Comparison of ENCODE assay signal across 10 cellular contexts in genomic region chr2:224984641-224985040, GRCh38. TPM values are rescaled to one million over a fixed set of nuclear protein-coding genes. Genes with fewer than 3 reads are reported as not detected.
DNase-seq lines count a peak whose midpoint lies in the region; ATAC-seq lines count a peak whose summit lies in the region.
"Had no signal": no experiment of that assay in that cellular context is flagged by ENCODE, and none has a peak within 500 bp of the region (broad histone marks: within the 10 kb centered on the region; RNA-seq: fewer than 3 reads in every experiment).

No MANE protein-coding gene starts in this region.

- CTCF ChIA-PET in activated CD4-positive, alpha-beta T cell treated with anti-CD3 and anti-CD28 coated beads for 36 hours (lab: Charles Lee): interaction anchor here (1.2 to 6.2 kb wide), 3 partner anchors 9 to 59 kb away, joined by 3 to 35 read pairs (median 3); no protein-coding TSS in a partner anchor

- H3K9me3 Mint-ChIP-seq in activated CD4-positive, alpha-beta T cell treated with anti-CD3 and anti-CD28 coated beads for 36 hours (ENCODE audit: low read depth): no peaks in the 10 kb centered on the region
- H3K9me3 Mint-ChIP-seq in effector memory CD8-positive, alpha-beta T cell: no peaks in the 10 kb centered on the region
- H3K9me3 Mint-ChIP-seq in stimulated activated naive CD8-positive, alpha-beta T cell treated with anti-CD3 and anti-CD28 coated beads, Interleukin-15, Interleukin-2, amounts not matched to agents 100 ng/mL and 50 ng/mL, for 24 hours: no peaks in the 10 kb centered on the region

- peak overlapping the region; percentile 92 for H3K27ac Mint-ChIP-seq in activated CD4-positive, alpha-beta T cell treated with anti-CD3 and anti-CD28 coated beads for 36 hours
- H3K27ac Mint-ChIP-seq in effector memory CD8-positive, alpha-beta T cell: peak overlapping the region; percentile 94
- peak overlapping the region; percentile 81 for H3K27ac Mint-ChIP-seq in stimulated activated naive CD8-positive, alpha-beta T cell treated with anti-CD3 and anti-CD28 coated beads, Interleukin-15, Interleukin-2, amounts not matched to agents 100 ng/mL and 50 ng/mL, for 24 hours

- H3K36me3 Mint-ChIP-seq in activated CD4-positive, alpha-beta T cell treated with anti-CD3 and anti-CD28 coated beads for 36 hours (ENCODE audit: low read depth): peaks cover 25% of the 10 kb centered on the region
- no peaks in the 10 kb centered on the region for H3K36me3 Mint-ChIP-seq in effector memory CD8-positive, alpha-beta T cell (ENCODE audit: insufficient read depth)
- peaks cover 45% of the 10 kb centered on the region for H3K36me3 Mint-ChIP-seq in stimulated activated naive CD8-positive, alpha-beta T cell treated with anti-CD3 and anti-CD28 coated beads, Interleukin-15, Interleukin-2, amounts not matched to agents 100 ng/mL and 50 ng/mL, for 24 hours (ENCODE audit: low read depth)

- intact Hi-C loops in activated CD4-positive, alpha-beta T cell treated with anti-CD3 and anti-CD28 coated beads for 36 hours (cut with DNase I, micrococcal nuclease): loop anchor here (2.0 to 5.0 kb wide), 2 partner anchors 16 to 37 kb away; no protein-coding TSS in a partner anchor

- ATAC-seq in activated CD4-positive, alpha-beta T cell treated with anti-CD3 and anti-CD28 coated beads for 36 hours: peak; percentile 67
- ATAC-seq in effector memory CD8-positive, alpha-beta T cell (replicated peaks): peak; percentile 39
- ATAC-seq in GM19351 (IDR thresholded peaks at IDR 0.05; ENCODE audit: unreplicated experiment) (no peak), GM21447 (IDR thresholded peaks at IDR 0.05; ENCODE audit: unreplicated experiment) (no peak)

- no peaks in the 10 kb centered on the region for H3K27me3 Mint-ChIP-seq in activated CD4-positive, alpha-beta T cell treated with anti-CD3 and anti-CD28 coated beads for 36 hours
- no peaks in the 10 kb centered on the region for H3K27me3 Mint-ChIP-seq in effector memory CD8-positive, alpha-beta T cell
- H3K27me3 Mint-ChIP-seq in stimulated activated naive CD8-positive, alpha-beta T cell treated with anti-CD3 and anti-CD28 coated beads, Interleukin-15, Interleukin-2, amounts not matched to agents 100 ng/mL and 50 ng/mL, for 24 hours: no peaks in the 10 kb centered on the region

- peak overlapping the region; percentile 34 for H3K4me3 Mint-ChIP-seq in activated CD4-positive, alpha-beta T cell treated with anti-CD3 and anti-CD28 coated beads for 36 hours
- H3K4me3 Mint-ChIP-seq in effector memory CD8-positive, alpha-beta T cell: peak overlapping the region; percentile 62 to 63
- H3K4me3 Mint-ChIP-seq in stimulated activated naive CD8-positive, alpha-beta T cell treated with anti-CD3 and anti-CD28 coated beads, Interleukin-15, Interleukin-2, amounts not matched to agents 100 ng/mL and 50 ng/mL, for 24 hours: peak overlapping the region; percentile 71

- H3K4me1 Mint-ChIP-seq in activated CD4-positive, alpha-beta T cell treated with anti-CD3 and anti-CD28 coated beads for 36 hours: peaks cover 84% of the 10 kb centered on the region
- peaks cover 53 to 76% of the 10 kb centered on the region in 2 donors for H3K4me1 Mint-ChIP-seq in effector memory CD8-positive, alpha-beta T cell (ENCODE audit: low read depth in 2 of 2)
- peaks cover 80% of the 10 kb centered on the region for H3K4me1 Mint-ChIP-seq in stimulated activated naive CD8-positive, alpha-beta T cell treated with anti-CD3 and anti-CD28 coated beads, Interleukin-15, Interleukin-2, amounts not matched to agents 100 ng/mL and 50 ng/mL, for 24 hours (ENCODE audit: low read depth)

- POLR2A ChIA-PET in activated CD4-positive, alpha-beta T cell treated with anti-CD3 and anti-CD28 coated beads for 36 hours (lab: Charles Lee): interaction anchor here (0.6 kb wide), 2 partner anchors 99 to 155 kb away, joined by 3 to 7 read pairs; no protein-coding TSS in a partner anchor

- DNase-seq in activated CD4-positive, alpha-beta T cell treated with anti-CD3 and anti-CD28 coated beads for 36 hours: peak; percentile 33
- DNase-seq in activated CD4-positive, alpha-beta T cell treated with anti-CD3 and anti-CD28 coated beads, Interleukin-2, amount 50 U/mL, for 4 hours: no peak
- peak; percentile 29 for DNase-seq in M059J (ENCODE audit: low read depth)
- no peak for DNase-seq in effector memory CD8-positive, alpha-beta T cell
- no peak for DNase-seq in NK-92 (lab: John Stamatoyannopoulos, UW; ENCODE audit: unreplicated experiment)
- DNase-seq: islet precursor cell, Kasumi-1 had no signal

RNA-seq across cellular contexts. Expression of gene DOCK10, which starts 57.6 kb away (rescaled TPM):
- 100 to 1,000 TPM; 177 to 196 TPM for total RNA-seq in activated CD4-positive, alpha-beta T cell treated with anti-CD3 and anti-CD28 coated beads for 36 hours
- 25.3 and 34.5 TPM in 2 replicates for total RNA-seq in M059J (2014; rRNA removed; shearing (Covaris generic))

Comparison
In these comparisons a context has a peak if more than half of its experiments do, and no peak if none do; other contexts are left out.
1. DNase-seq: peak in activated CD4-positive, alpha-beta T cell treated with anti-CD3 and anti-CD28 coated beads for 36 hours (single experiment) and M059J (single experiment); none in activated CD4-positive, alpha-beta T cell treated with anti-CD3 and anti-CD28 coated beads, Interleukin-2, amount 50 U/mL, for 4 hours (0 of 2), effector memory CD8-positive, alpha-beta T cell (0 of 3) and NK-92 (single experiment).
2. ATAC-seq: peak in activated CD4-positive, alpha-beta T cell treated with anti-CD3 and anti-CD28 coated beads for 36 hours (single experiment) and effector memory CD8-positive, alpha-beta T cell (single experiment); none in GM19351 (single experiment) and GM21447 (single experiment).
3. Peak in every context shown above with its lines, with median percentiles within 50 percentile points of each other: H3K27ac Mint-ChIP-seq and H3K4me3 Mint-ChIP-seq.